In the genomic region with DNA sequence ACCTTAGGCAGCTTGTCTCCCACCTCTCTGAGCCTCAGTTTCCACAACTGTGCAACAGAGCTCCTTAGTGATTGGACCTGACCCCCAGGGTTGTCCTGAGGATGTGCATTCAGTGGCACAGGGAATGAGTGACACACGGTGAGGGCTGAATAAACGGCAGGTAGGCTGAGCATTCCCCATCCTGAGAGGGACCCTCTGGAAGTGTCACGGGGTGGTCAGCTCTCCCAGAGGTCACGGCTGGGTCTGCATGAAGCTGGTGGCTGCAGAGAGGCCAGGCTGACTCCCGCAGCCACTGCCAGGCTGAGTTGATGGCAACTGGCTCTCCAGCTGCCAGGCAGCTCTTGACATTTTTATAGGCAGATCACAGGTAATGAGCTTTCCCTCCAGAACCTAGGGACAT, we compare ENCODE assay signal across 1 cellular context.
TF ChIP-seq lines count a peak whose summit lies in the region.

No MANE protein-coding gene starts in this region.

TF ChIP-seq in H1, 55 proteins besides CTCF, POLR2A, EP300 and RAD21 (continued from another document):
- no peak for TF ChIP-seq CHD2 (IDR thresholded peaks at IDR 0.05; ENCODE audit: low read length)
- no peak for TF ChIP-seq KDM1A (IDR thresholded peaks at IDR 0.05; ENCODE audit: borderline replicate concordance, low read length)
- TF ChIP-seq, protein P1, sequence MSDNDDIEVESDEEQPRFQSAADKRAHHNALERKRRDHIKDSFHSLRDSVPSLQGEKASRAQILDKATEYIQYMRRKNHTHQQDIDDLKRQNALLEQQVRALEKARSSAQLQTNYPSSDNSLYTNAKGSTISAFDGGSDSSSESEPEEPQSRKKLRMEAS (IDR thresholded peaks at IDR 0.05) = no peak
